Comparison of ENCODE assay signal across 8 cellular contexts in the genomic region with DNA sequence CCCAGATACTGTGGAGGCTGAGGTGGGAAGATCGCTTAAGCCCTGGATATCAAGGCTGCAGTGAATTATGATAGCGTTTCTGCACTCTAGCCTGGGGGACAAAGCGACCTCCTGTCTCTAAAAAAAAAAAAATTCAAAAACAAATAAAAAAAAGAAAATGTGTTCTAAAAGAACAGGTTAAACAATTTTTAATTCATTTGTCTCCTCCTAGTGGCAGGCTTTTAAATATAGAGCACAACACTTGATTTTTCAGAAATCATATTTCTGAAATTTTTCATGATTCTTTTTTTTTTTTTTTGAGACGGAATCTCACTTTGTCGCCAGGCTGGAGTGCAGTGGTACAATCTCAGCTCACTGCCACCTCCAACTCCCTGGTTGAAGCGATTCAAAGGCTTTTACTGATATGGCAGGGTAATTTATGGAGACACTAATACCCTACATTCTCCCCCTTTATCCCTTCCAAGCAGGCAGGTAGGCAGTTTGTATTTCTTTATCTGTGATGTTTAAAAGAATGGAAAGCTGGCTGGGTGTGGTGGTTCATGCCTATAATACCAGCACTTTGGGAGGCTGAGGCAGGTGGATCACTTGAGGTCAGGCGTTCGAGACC. TPM values are rescaled to one million over a fixed set of nuclear protein-coding genes. Genes with fewer than 3 reads are reported as not detected.
A peak's percentile ranks its signal among the peaks of the same experiment; 100 is the strongest.
DNase-seq lines count a peak whose midpoint lies in the region; ATAC-seq and TF ChIP-seq lines count a peak whose summit lies in the region.

No MANE protein-coding gene starts in this region.

- peak; percentile 36 to 67 (median 53) for TF ChIP-seq CTCF in heart left ventricle (IDR thresholded peaks at IDR 0.05)
- peak; percentile 33 for TF ChIP-seq CTCF in foreskin fibroblast (IDR thresholded peaks at IDR 0.05; ENCODE audit: low read depth, low read length)

- H3K9me3 ChIP-seq in heart left ventricle, result no peaks in the 10 kb centered on the region

- H3K4me1 ChIP-seq in heart left ventricle, result peaks cover 0 to 13% (median 0%) of the 10 kb centered on the region in 12 donors

- no peaks in the 10 kb centered on the region for H3K36me3 ChIP-seq in heart left ventricle

- H3K4me3 ChIP-seq in heart left ventricle, result no peak overlapping the region
- H3K4me3 ChIP-seq in foreskin fibroblast (ENCODE audit: low read depth in 1 of 2, low read length in 2 of 2), result no peak overlapping the region

- intact Hi-C loops in heart left ventricle (cut with DNase I), result loop anchor here (1.0 to 10.0 kb wide), 11 partner anchors 65 to 422 kb away; partner anchors contain the start of genes CDK19 (in 3 of the 10) and AMD1 (in 1 of the 10)
- intact Hi-C loops in left cardiac atrium (cut with DNase I), result loop anchor here (2.0 to 10.0 kb wide), 6 partner anchors 75 to 422 kb away; partner anchors contain the start of genes AMD1 (in 1 of the 2) and CDK19 (in 1 of the 2)
- intact Hi-C loops in posterior vena cava (cut with DNase I), result loop anchor here (5.0 to 10.0 kb wide), 3 partner anchors 135 to 425 kb away; partner anchors contain the start of gene CDK19 (in 1 of the 2)

- no peaks in the 10 kb centered on the region for H3K27me3 ChIP-seq in heart left ventricle

- no peak overlapping the region for H3K27ac ChIP-seq in heart left ventricle

- DNase-seq in heart left ventricle (no peak), left cardiac atrium (no peak), RKO (ENCODE audit: low spot score) (peak; percentile 71), foreskin fibroblast (peak in 1 of 2 donors; percentile 51), superior temporal gyrus (ENCODE audit: extremely low spot score) (peak; percentile 76), posterior vena cava (ENCODE audit: low spot score) (no peak), SKM-1 treated with dmso at 0.1 percent for 144 hours (lab: John Stamatoyannopoulos, UW; ENCODE audit: unreplicated experiment) (no peak)

- no peak for TF ChIP-seq POLR2A in heart left ventricle (IDR thresholded peaks at IDR 0.05)

- WGBS in heart left ventricle, 4 donors, result 45 to 56% (median 55%) methylated on average over 8 of the region's 8 CpGs

- no peak for ATAC-seq in heart left ventricle
- no peak for ATAC-seq in left cardiac atrium
- no peak for ATAC-seq in HG02840 (IDR thresholded peaks at IDR 0.05; ENCODE audit: low FRiP score, unreplicated experiment)

RNA-seq across cellular contexts. Expression of gene GTF3C6, which starts 8.7 kb away (rescaled TPM):
- total RNA-seq in heart left ventricle (100 to 1,000 TPM in 7 of 9 donors, 10 to 100 TPM in 2; 55.4 to 133 (median 104) TPM), left cardiac atrium (10 to 100 TPM; 80.5 to 86.5 TPM), posterior vena cava (10 to 100 TPM; 56.6 to 63.8 TPM)
- 100 to 1,000 TPM in 1 of 2 donors, 10 to 100 TPM in 1; 90.5 to 154 TPM for polyA plus RNA-seq in heart left ventricle

RNA-seq across cellular contexts. Expression of gene RPF2, which starts 32.1 kb away (rescaled TPM):
- total RNA-seq in heart left ventricle (10 to 100 TPM; 15.4 to 34.1 (median 22.4) TPM), left cardiac atrium (10 to 100 TPM; 24.2 to 29.1 TPM), posterior vena cava (10 to 100 TPM; 28.0 to 30.3 TPM)
- 10 to 100 TPM; 24.5 to 38.7 TPM for polyA plus RNA-seq in heart left ventricle

Comparison
In these comparisons a context has a peak if more than half of its experiments do, and no peak if none do; other contexts are left out.
1. DNase-seq: peak in RKO (single experiment) and superior temporal gyrus (single experiment); none in heart left ventricle (0 of 5), left cardiac atrium (single experiment), posterior vena cava (single experiment) and SKM-1 treated with dmso at 0.1 percent for 144 hours (single experiment).